9 cellular contexts compared by ENCODE assay signal in genomic region chr11:47247502-47247901, GRCh38. TPM values are rescaled to one million over a fixed set of nuclear protein-coding genes. Genes with fewer than 3 reads are reported as not detected.
DNase-seq lines count a peak whose midpoint lies in the region; ATAC-seq and TF ChIP-seq lines count a peak whose summit lies in the region.
"Had no signal": no experiment of that assay in that cellular context is flagged by ENCODE, and none has a peak within 500 bp of the region (broad histone marks: within the 10 kb centered on the region; RNA-seq: fewer than 3 reads in every experiment).

No MANE protein-coding gene starts in this region.

- H2BK20ac ChIP-seq in H9 (ENCODE audit: low read depth, low read length, poor library complexity, severe bottlenecking), result no peak overlapping the region

- H3K23me2 ChIP-seq in H9 (ENCODE audit: insufficient read length, low read depth, low read length, poor library complexity, severe bottlenecking), result peaks cover 8% of the 10 kb centered on the region

- TF ChIP-seq CTCF in H9 (conservative IDR thresholded peaks at IDR 0.05) (no peak), fibroblast of pulmonary artery (IDR thresholded peaks at IDR 0.05; ENCODE audit: low read length, missing control alignments) (no peak), retinal pigment epithelial cell (conservative IDR thresholded peaks at IDR 0.05; ENCODE audit: low read depth, low read length) (no peak), CD14-positive monocyte (IDR thresholded peaks at IDR 0.05) (no peak)

- H3K23ac ChIP-seq in H9 (ENCODE audit: insufficient read length, low read depth, low read length), result no peak overlapping the region

- peaks cover 3 to 44% (median 39%) of the 10 kb centered on the region in 3 experiments; a peak in 6 of 7 replicates for H3K36me3 Mint-ChIP-seq in H9 (ENCODE audit: insufficient read depth in 1 of 3, low read depth in 3 of 3)
- peaks cover 39 to 41% of the 10 kb centered on the region in 2 donors for H3K36me3 Mint-ChIP-seq in CD14-positive monocyte

- H3K27me3 Mint-ChIP-seq in H9 (ENCODE audit: low read depth) (no peaks in the 10 kb centered on the region; the same call in 1 of the 2 replicates), CD14-positive monocyte (ENCODE audit: low read depth in 3 of 3) (no peaks in the 10 kb centered on the region)

- H4K5ac ChIP-seq in H9 (ENCODE audit: insufficient read length, low read depth, low read length), result no peak overlapping the region

- no peak overlapping the region for H2AK5ac ChIP-seq in H9 (ENCODE audit: insufficient read length, low read length)

- H3K4me1 Mint-ChIP-seq in H9 (peaks cover 11 to 12% of the 10 kb centered on the region in 2 experiments), CD14-positive monocyte (peaks cover 25% of the 10 kb centered on the region)

- H3K27ac Mint-ChIP-seq in H9 (no peak overlapping the region), CD14-positive monocyte (no peak overlapping the region)

- no peak overlapping the region for H4K8ac ChIP-seq in H9 (replicated peaks; ENCODE audit: insufficient read length, low read depth, low read length)

- WGBS in H9 (ENCODE audit: extremely low coverage, insufficient read length, low lambda C conversion rate), result no CpG with 5 or more reads among the region's 5 CpGs

- DNase-seq in H9 (no peak), SJCRH30 (no peak), fibroblast of pulmonary artery (ENCODE audit: low read depth) (no peak), retinal pigment epithelial cell (ENCODE audit: low read depth) (no peak), CD14-positive monocyte (ENCODE audit: low spot score) (no peak), NCI-H2107 treated with DMSO at 0.1 percent for 48 hours (lab: John Stamatoyannopoulos, UW; ENCODE audit: unreplicated experiment) (no peak)
- DNase-seq: activated CD4-positive, alpha-beta T cell treated with anti-CD3 and anti-CD28 coated beads, Interleukin-2, amount 50 U/mL, for 1 hour; NCI-H510A treated with DMSO at 0.1 percent for 48 hours had no signal

- H3K4me3 ChIP-seq in SJCRH30, result peak overlapping the region; percentile 84; the same call in 1 of the 2 replicates
- H3K4me3 ChIP-seq in fibroblast of pulmonary artery (replicated peaks; ENCODE audit: low read depth, low read length), result peak overlapping the region; percentile 95
- H3K4me3 ChIP-seq in retinal pigment epithelial cell (ENCODE audit: low read length), result peak overlapping the region; percentile 97

- H3K27ac ChIP-seq in H9 (ENCODE audit: insufficient read length, low read depth, low read length) (no peak overlapping the region), SJCRH30 (no peak overlapping the region)

- no peaks in the 10 kb centered on the region; the same call in 1 of the 2 replicates for H3K36me3 ChIP-seq in SJCRH30

- H3K79me1 ChIP-seq in H9 (ENCODE audit: insufficient read depth, low read depth, low read length, poor library complexity, severe bottlenecking), result no peaks in the 10 kb centered on the region

- H2BK5ac ChIP-seq in H9 (ENCODE audit: insufficient read length, low read length), result no peak overlapping the region

- H3K9me3 Mint-ChIP-seq in H9, result no peaks in the 10 kb centered on the region; a peak in 1 of 5 replicates
- H3K9me3 Mint-ChIP-seq in CD14-positive monocyte, result peaks cover 0 to 2% (median 0%) of the 10 kb centered on the region in 7 donors

- intact Hi-C loops in CD14-positive monocyte (cut with micrococcal nuclease), result loop anchor here (5.0 to 10.0 kb wide), 2 partner anchors 313 to 315 kb away; partner anchors contain the start of gene CSTPP1 (in 1 of the 2)

- no peaks in the 10 kb centered on the region for H3K79me2 ChIP-seq in H9 (ENCODE audit: insufficient read depth, low read length)

- H2BK15ac ChIP-seq in H9 (ENCODE audit: low read depth, low read length), result no peak overlapping the region

- H3K9me3 ChIP-seq in H9 (ENCODE audit: control insufficient read depth, low read depth, low read length), result no peaks in the 10 kb centered on the region
- no peaks in the 10 kb centered on the region for H3K9me3 ChIP-seq in SJCRH30 (replicated peaks)

- no peak overlapping the region for H2BK12ac ChIP-seq in H9 (ENCODE audit: insufficient read length, low read depth, low read length)

- H2BK120ac ChIP-seq in H9 (ENCODE audit: low read depth, low read length, poor library complexity, severe bottlenecking), result no peak overlapping the region

- H3K56ac ChIP-seq in H9 (ENCODE audit: insufficient read length, low read depth, low read length), result no peak overlapping the region

- ATAC-seq in GM21515 (IDR thresholded peaks at IDR 0.05; ENCODE audit: unreplicated experiment), result no peak

- no peak overlapping the region for H3K9ac ChIP-seq in H9 (ENCODE audit: extremely low read depth, insufficient read length, low read length)

- no peaks in the 10 kb centered on the region for H3K27me3 ChIP-seq in H9 (ENCODE audit: insufficient read depth, low read length)
- no peaks in the 10 kb centered on the region for H3K27me3 ChIP-seq in SJCRH30

- no peaks in the 10 kb centered on the region for H4K20me1 ChIP-seq in H9 (ENCODE audit: control insufficient read depth, insufficient read depth, insufficient read length)

- no peak overlapping the region for H3T11ph ChIP-seq in H9 (ENCODE audit: low read length)

- H3K18ac ChIP-seq in H9 (ENCODE audit: insufficient read length, low read depth, low read length), result no peak overlapping the region

- H4K91ac ChIP-seq in H9 (ENCODE audit: insufficient read length, low read depth, low read length), result no peak overlapping the region

- H3K4me3 Mint-ChIP-seq in H9 (peak overlapping the region; percentile 99; a peak in 4 of 5 replicates), CD14-positive monocyte (peak overlapping the region in 1 of 2 donors; percentile 100)

- no peak overlapping the region for H3K4me2 ChIP-seq in H9 (ENCODE audit: insufficient read depth, insufficient read length, low read length)

- peaks cover 5% of the 10 kb centered on the region; the same call in 1 of the 2 replicates for H3K4me1 ChIP-seq in H9 (ENCODE audit: insufficient read depth, low read length)
- peaks cover 2% of the 10 kb centered on the region; the same call in 1 of the 2 replicates for H3K4me1 ChIP-seq in SJCRH30

- H3K14ac ChIP-seq in H9 (ENCODE audit: insufficient read depth, low read length), result no peak overlapping the region

- no peak overlapping the region for H3K4ac ChIP-seq in H9 (ENCODE audit: low read depth, low read length)

- no peak overlapping the region for H2AFZ ChIP-seq in H9 (ENCODE audit: low read length)

RNA-seq across cellular contexts. Expression of gene ACP2, which starts 1.1 kb away (rescaled TPM):
- 29.3 and 29.5 TPM in 2 replicates for total RNA-seq in H9 (2021)
- 26.2 and 29.6 TPM in 2 replicates for total RNA-seq in SJCRH30 (2014; rRNA removed; shearing (Covaris generic))
- 10 to 100 TPM; 13.1 to 20.5 TPM for polyA plus RNA-seq in CD14-positive monocyte

RNA-seq across cellular contexts. Expression of gene NR1H3, which starts 10.3 kb away (rescaled TPM):
- total RNA-seq in H9 (2021), result 25.2 and 26.3 TPM in 2 replicates
- 4.1 and 6.2 TPM in 2 replicates for total RNA-seq in SJCRH30 (2014; rRNA removed; shearing (Covaris generic))
- 1 to 10 TPM; 4.4 to 9.3 TPM for polyA plus RNA-seq in CD14-positive monocyte

RNA-seq across cellular contexts. Expression of gene MADD, which starts 22.4 kb away (rescaled TPM):
- total RNA-seq in H9 (2021), result 36.9 and 41.0 TPM in 2 replicates
- total RNA-seq in SJCRH30 (2014; rRNA removed; shearing (Covaris generic)), result 28.8 and 29.0 TPM in 2 replicates
- polyA plus RNA-seq in CD14-positive monocyte, result 10 to 100 TPM in 1 of 2 donors, 1 to 10 TPM in 1; 6.4 to 12.2 TPM

RNA-seq across cellular contexts. Expression of gene DDB2, which starts 32.7 kb away (rescaled TPM):
- total RNA-seq in H9 (2021), result 65.0 and 67.0 TPM in 2 replicates
- total RNA-seq in SJCRH30 (2014; rRNA removed; shearing (Covaris generic)), result 10.7 and 11.1 TPM in 2 replicates
- polyA plus RNA-seq in CD14-positive monocyte, result 1 to 10 TPM; 5.9 to 9.0 TPM
